In the genomic region with DNA sequence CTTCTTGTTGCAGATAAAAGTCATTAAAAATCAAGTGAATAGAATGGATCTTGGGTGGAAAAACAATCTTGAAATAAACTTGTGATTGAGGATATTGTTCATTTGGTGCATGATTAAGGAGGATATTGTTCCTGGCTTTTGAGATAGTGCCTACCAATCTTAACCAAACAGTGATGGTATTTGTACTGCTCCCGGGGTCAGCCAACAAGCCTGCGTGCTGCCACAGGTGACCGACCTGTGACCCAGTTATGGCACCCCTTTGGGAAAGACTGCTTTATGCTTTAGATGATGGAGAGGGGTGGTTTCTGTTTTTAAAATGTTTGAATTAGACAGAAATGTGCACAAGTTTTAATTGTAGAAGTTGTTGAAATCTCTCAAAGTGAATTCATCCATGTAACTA, we compare ENCODE assay signal across 18 cellular contexts. TPM values are rescaled to one million over a fixed set of nuclear protein-coding genes. Genes with fewer than 3 reads are reported as not detected.
DNase-seq lines count a peak whose midpoint lies in the region; ATAC-seq and TF ChIP-seq lines count a peak whose summit lies in the region.
"Had no signal": no experiment of that assay in that cellular context is flagged by ENCODE, and none has a peak within 500 bp of the region (broad histone marks: within the 10 kb centered on the region; RNA-seq: fewer than 3 reads in every experiment).

No MANE protein-coding gene starts in this region.

- CTCF ChIA-PET in HEK293 (lab: Yijun Ruan, JAX): no interaction called here
- CTCF ChIA-PET in naive thymus-derived CD4-positive, alpha-beta T cell (lab: Charles Lee): no interaction called here

- peaks cover 0 to 2% (median 0%) of the 10 kb centered on the region in 7 donors for H3K4me1 Mint-ChIP-seq in naive thymus-derived CD4-positive, alpha-beta T cell
- H3K4me1 Mint-ChIP-seq: CD14-positive monocyte; CD4-positive, alpha-beta memory T cell; GM23338 had no signal

- POLR2A ChIA-PET in HEK293 (lab: Yijun Ruan, JAX): no interaction called here
- POLR2A ChIA-PET in naive thymus-derived CD4-positive, alpha-beta T cell (lab: Charles Lee): interaction anchor here (0.6 kb wide), 1 partner anchor 9 kb away, joined by 3 read pairs; no protein-coding TSS in a partner anchor

- H3K9me3 ChIP-seq in HEK293 (ENCODE audit: control insufficient read depth, insufficient read depth, low read depth, low read length) (no peaks in the 10 kb centered on the region), thoracic aorta (no peaks in the 10 kb centered on the region)
- H3K9me3 ChIP-seq in naive thymus-derived CD4-positive, alpha-beta T cell (ENCODE audit: control insufficient read depth in 2 of 3, low read length in 3 of 3): no peaks in the 10 kb centered on the region
- H3K9me3 ChIP-seq: BLaER1 had no signal

- H3K4me3 Mint-ChIP-seq in naive thymus-derived CD4-positive, alpha-beta T cell: no peak overlapping the region
- H3K4me3 Mint-ChIP-seq: CD14-positive monocyte; CD4-positive, alpha-beta memory T cell; GM23338; HFFc6 had no signal

- no peak overlapping the region for H3K4me3 ChIP-seq in HEK293 (ENCODE audit: low read depth, low read length)
- H3K4me3 ChIP-seq in thoracic aorta: no peak overlapping the region
- no peak overlapping the region for H3K4me3 ChIP-seq in naive thymus-derived CD4-positive, alpha-beta T cell (ENCODE audit: low read length)
- H3K4me3 ChIP-seq: BLaER1, GM23338 had no signal

- peaks cover 0 to 3% (median 0%) of the 10 kb centered on the region in 11 donors for H3K9me3 Mint-ChIP-seq in naive thymus-derived CD4-positive, alpha-beta T cell
- H3K9me3 Mint-ChIP-seq: CD14-positive monocyte, GM23338, HFFc6 had no signal

- peak overlapping the region in 1 of 9 donors; percentile 41 for H3K27ac Mint-ChIP-seq in naive thymus-derived CD4-positive, alpha-beta T cell
- H3K27ac Mint-ChIP-seq: CD4-positive, alpha-beta memory T cell; GM23338; HFFc6 had no signal

- no peaks in the 10 kb centered on the region for H3K4me1 ChIP-seq in HEK293 (ENCODE audit: control insufficient read depth, insufficient read depth, low read length)
- H3K4me1 ChIP-seq in thoracic aorta (ENCODE audit: control insufficient read depth in 1 of 2, low read depth in 2 of 2): peaks cover 2 to 15% of the 10 kb centered on the region in 2 donors
- no peaks in the 10 kb centered on the region for H3K4me1 ChIP-seq in naive thymus-derived CD4-positive, alpha-beta T cell (ENCODE audit: control insufficient read depth in 2 of 2, insufficient read depth in 2 of 2, low read length in 2 of 2)
- H3K4me1 ChIP-seq: BLaER1 had no signal

- no peak for DNase-seq in epithelial cell of prostate (ENCODE audit: low read depth, low spot score)
- no peak for DNase-seq in thoracic aorta (ENCODE audit: low spot score)
- DNase-seq in naive thymus-derived CD4-positive, alpha-beta T cell: no peak
- no peak for DNase-seq in stimulated activated CD4-positive, alpha-beta T cell treated with anti-CD3 and anti-CD28 coated beads, Interleukin-15, amount 100 ng/mL, for 24 hours
- DNase-seq: AML-193; CD4-positive, alpha-beta memory T cell; DMS153; DMS79; GDM1; HCEC 1CT; HFFc6; IMR-90 had no signal

- intact Hi-C loops in naive thymus-derived CD4-positive, alpha-beta T cell (cut with micrococcal nuclease): no loop called here

- H3K27ac ChIP-seq in 22Rv1: peak overlapping the region; percentile 55
- no peak overlapping the region for H3K27ac ChIP-seq in HEK293 (ENCODE audit: extremely low read depth, low read depth, low read length)
- H3K27ac ChIP-seq in epithelial cell of prostate: peak overlapping the region; percentile 81
- H3K27ac ChIP-seq in thoracic aorta: peak overlapping the region; percentile 37 to 53
- no peak overlapping the region for H3K27ac ChIP-seq in naive thymus-derived CD4-positive, alpha-beta T cell (ENCODE audit: low read depth, low read length)
- H3K27ac ChIP-seq: BLaER1, HL-60 had no signal

- no peaks in the 10 kb centered on the region for H3K27me3 ChIP-seq in thoracic aorta (replicated peaks; ENCODE audit: insufficient read depth)
- no peaks in the 10 kb centered on the region for H3K27me3 ChIP-seq in naive thymus-derived CD4-positive, alpha-beta T cell (ENCODE audit: control insufficient read depth in 2 of 2, insufficient read depth in 2 of 2, low read length in 2 of 2)
- H3K27me3 ChIP-seq: BLaER1 had no signal

- peaks cover 32 to 62% (median 39%) of the 10 kb centered on the region in 5 donors for H3K36me3 Mint-ChIP-seq in naive thymus-derived CD4-positive, alpha-beta T cell

- H3K27me3 Mint-ChIP-seq in naive thymus-derived CD4-positive, alpha-beta T cell: no peaks in the 10 kb centered on the region
- H3K27me3 Mint-ChIP-seq: CD4-positive, alpha-beta memory T cell had no signal

- ATAC-seq in thoracic aorta (ENCODE audit: insufficient number of reproducible peaks, low FRiP score, low read depth): no peak
- no peak for ATAC-seq in naive thymus-derived CD4-positive, alpha-beta T cell
- ATAC-seq: GM23338 had no signal

- peaks cover 4 to 47% of the 10 kb centered on the region in 2 experiments; a peak in 2 of 3 replicates for H3K36me3 ChIP-seq in HEK293 (ENCODE audit: control insufficient read depth in 2 of 2, insufficient read depth in 1 of 2, low read length in 2 of 2)
- peaks cover 13% of the 10 kb centered on the region for H3K36me3 ChIP-seq in thoracic aorta
- H3K36me3 ChIP-seq in naive thymus-derived CD4-positive, alpha-beta T cell (ENCODE audit: control insufficient read depth in 2 of 3, insufficient read depth in 3 of 3, low read length in 3 of 3): peaks cover 7 to 41% (median 19%) of the 10 kb centered on the region in 3 experiments

- TF ChIP-seq CTCF in 22Rv1 (IDR thresholded peaks at IDR 0.05) (no peak), HEK293 (tag by site-specific recombination; IDR thresholded peaks at IDR 0.05) (no peak), thoracic aorta (IDR thresholded peaks at IDR 0.05) (no peak)

TF ChIP-seq in HEK293, 187 proteins besides CTCF, POLR2A, EP300 and RAD21:
- TF ChIP-seq GLIS1 (tag by site-specific recombination; IDR thresholded peaks at IDR 0.05) (no peak), SCRT1 (tag by site-specific recombination; IDR thresholded peaks at IDR 0.05; ENCODE audit: borderline replicate concordance) (0 out of 2 replicates have a peak, but pooled peaks have one; percentile 15), ZNF146 (tag by site-specific recombination; IDR thresholded peaks at IDR 0.05) (no peak), ZNF426 (tag by site-specific recombination; IDR thresholded peaks at IDR 0.05) (no peak), ZNF585B (tag by site-specific recombination; IDR thresholded peaks at IDR 0.05) (no peak), ZNF518A (tag by site-specific recombination; conservative IDR thresholded peaks at IDR 0.05; ENCODE audit: low read depth) (no peak)

RNA-seq across cellular contexts. Expression of gene SUDS3, which starts 41.6 kb away (rescaled TPM):
- total RNA-seq in thoracic aorta: 10 to 100 TPM; 46.2 to 48.2 TPM
- total RNA-seq in naive thymus-derived CD4-positive, alpha-beta T cell: 10 to 100 TPM; 23.9 to 32.2 (median 27.0) TPM
- polyA plus RNA-seq in naive thymus-derived CD4-positive, alpha-beta T cell: 10 to 100 TPM; 10.1 to 13.4 TPM

RNA-seq across cellular contexts. Expression of gene TAOK3, which starts 45.2 kb away (rescaled TPM):
- 10 to 100 TPM; 52.3 to 59.6 TPM for total RNA-seq in thoracic aorta
- total RNA-seq in naive thymus-derived CD4-positive, alpha-beta T cell: 100 to 1,000 TPM in 1 of 5 experiments, 10 to 100 TPM in 4; 55.2 to 102 (median 67.3) TPM
- 10 to 100 TPM; 72.8 to 78.8 TPM for polyA plus RNA-seq in naive thymus-derived CD4-positive, alpha-beta T cell

Comparison
In these comparisons a context has a peak if more than half of its experiments do, and no peak if none do; other contexts are left out.
1. H3K27ac ChIP-seq: peak in 22Rv1 (single experiment), epithelial cell of prostate (single experiment) and thoracic aorta (2 of 2); none in HEK293 (single experiment) and naive thymus-derived CD4-positive, alpha-beta T cell (single experiment).